Comparison of ENCODE assay signal across 9 cellular contexts in genomic region chr5:113356487-113356886, GRCh38.
"Had no signal": no experiment of that assay in that cellular context is flagged by ENCODE, and none has a peak within 500 bp of the region (broad histone marks: within the 10 kb centered on the region; RNA-seq: fewer than 3 reads in every experiment).

No MANE protein-coding gene starts in this region.

- H3K4me3 ChIP-seq: GM23248, HAP-1, K562 had no signal

- FAIRE-seq: HTR-8/SVneo, K562 had no signal

- ATAC-seq: HCT116, K562 had no signal

- H3K9me3 Mint-ChIP-seq: HFFc6 had no signal

- H3K9me3 ChIP-seq: HAP-1 had no signal

- H2AFZ ChIP-seq: GM23248 had no signal

- H3K27ac ChIP-seq: GM23248 had no signal

- H3K9ac ChIP-seq: GM23248 had no signal

- H3K27ac Mint-ChIP-seq: HFFc6 had no signal

- DNase-seq: GM23248, GOT3, H7, HFFc6, IMR-90 had no signal

- H3K4me3 Mint-ChIP-seq: HFFc6 had no signal

- H3K4me1 ChIP-seq: HAP-1 had no signal

- H3K36me3 ChIP-seq: HAP-1 had no signal
